15 cellular contexts compared by ENCODE assay signal in genomic region chr2:240589850-240590525, GRCh38. TPM values are rescaled to one million over a fixed set of nuclear protein-coding genes. Genes with fewer than 3 reads are reported as not detected.
DNase-seq lines count a peak whose midpoint lies in the region; ATAC-seq, FAIRE-seq and TF ChIP-seq lines count a peak whose summit lies in the region.
"Had no signal": no experiment of that assay in that cellular context is flagged by ENCODE, and none has a peak within 500 bp of the region (broad histone marks: within the 10 kb centered on the region; RNA-seq: fewer than 3 reads in every experiment).

No MANE protein-coding gene starts in this region.

- TF ChIP-seq CTCF in right lobe of liver (IDR thresholded peaks at IDR 0.05) (no peak), HepG2 (CRISPR knock-in tag; IDR thresholded peaks at IDR 0.05) (no peak), ovary (IDR thresholded peaks at IDR 0.05) (no peak)

- H3K9me3 ChIP-seq in right lobe of liver, result no peaks in the 10 kb centered on the region
- no peaks in the 10 kb centered on the region for H3K9me3 ChIP-seq in HepG2 (ENCODE audit: low read length)
- H3K9me3 ChIP-seq in ovary, result no peaks in the 10 kb centered on the region
- H3K9me3 ChIP-seq in aorta (ENCODE audit: control insufficient read depth, low read length), result no peaks in the 10 kb centered on the region

- in situ Hi-C loops in HepG2 (cut with HindIII; ENCODE audit: extremely low pct_ligation_motif_present, low pct_unique_long_range_greater_than_20kb), result no loop called here

- no peak for TF ChIP-seq EP300 in HepG2 (IDR thresholded peaks at IDR 0.05; ENCODE audit: low read depth in 2 of 2, low read length in 2 of 2)
- no peak for TF ChIP-seq EP300 in HepG2 (CRISPR knock-in tag; IDR thresholded peaks at IDR 0.05; ENCODE audit: borderline replicate concordance)
- TF ChIP-seq EP300 in ovary (IDR thresholded peaks at IDR 0.05), result no peak

- no peak for FAIRE-seq in HepG2 (lab: Jason Lieb, UNC)

- no peak overlapping the region for H3K4me3 ChIP-seq in right lobe of liver
- no peak overlapping the region for H3K4me3 ChIP-seq in HepG2 (replicated peaks in 1 of 3; ENCODE audit: insufficient read depth in 1 of 3, low read depth in 2 of 3, low read length in 3 of 3)
- H3K4me3 ChIP-seq in ovary, result no peak overlapping the region
- H3K4me3 ChIP-seq in aorta (ENCODE audit: low read length in 2 of 2), result no peak overlapping the region
- H3K4me3 ChIP-seq: GM23338 had no signal

- H3K4me2 ChIP-seq in HepG2 (ENCODE audit: low read depth, low read length), result no peak overlapping the region
- H3K4me2 ChIP-seq: GM23338, KMS-11 had no signal

- H3K9ac ChIP-seq in HepG2 (ENCODE audit: insufficient read depth, low read depth, low read length), result no peak overlapping the region
- H3K9ac ChIP-seq: KMS-11 had no signal

- H3K36me3 ChIP-seq in right lobe of liver (peaks cover 0 to 5% (median under 1%) of the 10 kb centered on the region in 4 donors), HepG2 (replicated peaks in 1 of 2; ENCODE audit: control insufficient read depth in 1 of 2, insufficient read depth in 2 of 2, low read length in 2 of 2) (peaks cover 20 to 36% of the 10 kb centered on the region in 2 experiments), ovary (no peaks in the 10 kb centered on the region), aorta (ENCODE audit: control insufficient read depth in 1 of 2, insufficient read depth in 2 of 2, low read length in 1 of 2) (no peaks in the 10 kb centered on the region)

- no peak for TF ChIP-seq RAD21 in HepG2 (CRISPR knock-in tag; IDR thresholded peaks at IDR 0.05)

- H3K4me1 ChIP-seq in right lobe of liver (peaks cover 0 to 23% (median 6%) of the 10 kb centered on the region in 4 donors), HepG2 (ENCODE audit: insufficient read depth, low read length) (peaks cover 25% of the 10 kb centered on the region), ovary (ENCODE audit: insufficient read depth) (peaks cover 15% of the 10 kb centered on the region), aorta (ENCODE audit: control insufficient read depth in 1 of 2, insufficient read depth in 2 of 2, low read length in 2 of 2) (no peaks in the 10 kb centered on the region)

- H3K79me2 ChIP-seq in HepG2 (ENCODE audit: insufficient read depth, low read length), result peaks cover 43% of the 10 kb centered on the region

- ATAC-seq in right lobe of liver, result no peak
- no peak for ATAC-seq in HepG2
- no peak for ATAC-seq in aorta (ENCODE audit: low FRiP score)
- no peak for ATAC-seq in HG02981 (IDR thresholded peaks at IDR 0.05; ENCODE audit: unreplicated experiment)
- ATAC-seq in GM21515 (IDR thresholded peaks at IDR 0.05; ENCODE audit: unreplicated experiment), result no peak
- no peak for ATAC-seq in GM18867 (IDR thresholded peaks at IDR 0.05; ENCODE audit: unreplicated experiment)
- ATAC-seq: GM23338 had no signal

- H4K20me1 ChIP-seq in HepG2 (ENCODE audit: insufficient read depth, low read length), result peaks cover 14% of the 10 kb centered on the region; the same call in 1 of the 2 replicates

- WGBS in right lobe of liver (ENCODE audit: insufficient coverage, low coverage, low lambda C conversion rate, missing lambda C conversion rate), result 66% methylated on average over 9 of the region's 16 CpGs
- 89% methylated on average over 15 of the region's 16 CpGs for WGBS in HepG2 (ENCODE audit: low lambda C conversion rate)
- 82 to 86% (median 83%) methylated on average over 16 of the region's 16 CpGs for WGBS in ovary, 3 donors
- WGBS in aorta, 2 donors, result 79% methylated on average over 16 of the region's 16 CpGs

- DNase-seq in right lobe of liver (peak; percentile 19 to 66 (median 25)), HepG2 (ENCODE audit: low spot score) (no peak), left kidney (ENCODE audit: low read depth, low spot score) (peak; percentile 20), ovary (peak in 3 of 5 donors; percentile 11 to 27 (median 18)), aorta (peak; percentile 19 to 61)
- DNase-seq: Calu3, NCI-H1048, NCI-H1694, NCI-H510A treated with DMSO at 0.1 percent for 48 hours, SHP77 treated with DMSO at 0.1 percent for 48 hours had no signal

- POLR2A ChIA-PET in HepG2 (lab: Yijun Ruan, JAX), result interaction anchor here (5.6 to 6.0 kb wide), 3 partner anchors 15 to 30 kb away, joined by 86 to 149 read pairs (median 147); partner anchors contain the start of genes ANKMY1, DUSP28 and RNPEPL1

- intact Hi-C loops in right lobe of liver (cut with DNase I) (no loop called here), HepG2 (cut with micrococcal nuclease; ENCODE audit: unreplicated experiment) (no loop called here), ovary (cut with DNase I) (no loop called here), aorta (cut with DNase I) (no loop called here)

- H3K27ac ChIP-seq in right lobe of liver (no peak overlapping the region), HepG2 (ENCODE audit: extremely low read length, insufficient read depth, low read length) (no peak overlapping the region), ovary (no peak overlapping the region), aorta (ENCODE audit: low read depth in 1 of 2, low read length in 2 of 2) (no peak overlapping the region)
- H3K27ac ChIP-seq: KMS-11 had no signal

- H3K27me3 ChIP-seq in right lobe of liver (no peaks in the 10 kb centered on the region), HepG2 (ENCODE audit: control insufficient read depth in 1 of 2, insufficient read depth in 2 of 2, low read length in 2 of 2) (peaks cover 0 to 4% of the 10 kb centered on the region in 2 experiments; a peak in 1 of 5 replicates), ovary (no peaks in the 10 kb centered on the region), aorta (ENCODE audit: control insufficient read depth in 1 of 2, insufficient read depth in 2 of 2, low read length in 1 of 2) (no peaks in the 10 kb centered on the region)

- CTCF ChIA-PET in HepG2 (lab: Yijun Ruan, JAX; ENCODE audit: low intra/inter-chr PET ratio, low total read pairs), result no interaction called here

- TF ChIP-seq POLR2A in right lobe of liver (IDR thresholded peaks at IDR 0.05) (no peak), HepG2 (IDR thresholded peaks at IDR 0.05; ENCODE audit: insufficient read depth in 1 of 2, low read depth in 2 of 2, low read length in 2 of 2) (no peak), ovary (IDR thresholded peaks at IDR 0.05) (no peak)

- BruUV-seq in HepG2 (replicated peaks; lab: Mats Ljungman, UMichigan), result no TSS peak

- H2AFZ ChIP-seq in HepG2 (ENCODE audit: low read length), result no peak overlapping the region
- H2AFZ ChIP-seq: GM23338 had no signal

RNA-seq across cellular contexts. Expression of gene CAPN10, which starts 3.5 kb away (rescaled TPM):
- total RNA-seq in right lobe of liver (10 to 100 TPM in 2 of 6 experiments, 1 to 10 TPM in 4; 7.2 to 13.8 (median 9.1) TPM), HepG2 (2016; rRNA removed; fragmentation: Illumina TruSeq; extraction: Trizol) (16.5 and 32.4 TPM in 2 replicates), ovary (10 to 100 TPM; 15.5 to 34.3 (median 26.8) TPM), aorta (10 to 100 TPM; 23.7 to 35.5 TPM)
- total RNA-seq in HepG2 (2016; cell fraction: cytosol; rRNA removed; fragmentation: Illumina TruSeq; extraction: Trizol; ENCODE audit: low read depth), result 18.3 and 20.3 TPM in 2 replicates
- 16.1 and 35.0 TPM in 2 replicates for total RNA-seq in HepG2 (2016; cell fraction: insoluble cytoplasmic fraction; rRNA removed; fragmentation: Illumina TruSeq; extraction: Trizol)
- total RNA-seq in HepG2 (2016; cell fraction: membrane; rRNA removed; fragmentation: Illumina TruSeq; extraction: Trizol), result 28.2 and 28.4 TPM in 2 replicates
- total RNA-seq in HepG2 (2016; cell fraction: nucleus; rRNA removed; fragmentation: Illumina TruSeq; extraction: Trizol), result 26.3 and 36.2 TPM in 2 replicates
- polyA plus RNA-seq in HepG2 (2011; rRNA removed) (27.6 and 40.7 TPM in 2 replicates), ovary (10 to 100 TPM in 1 of 2 donors, 1 to 10 TPM in 1; 2.2 to 21.7 TPM), aorta (10 to 100 TPM; 12.6 to 66.9 TPM)
- 15.8 and 24.7 TPM in 2 replicates for polyA plus RNA-seq in HepG2 (2011; cell fraction: cytosol; rRNA removed)
- 157 and 173 TPM in 2 replicates for polyA plus RNA-seq in HepG2 (2011; cell fraction: nucleus; rRNA removed)
- polyA plus RNA-seq in HepG2 (2012), result 24.4 and 27.6 TPM in 2 replicates
- polyA plus RNA-seq in HepG2 (2016; cell fraction: cytosol; fragmentation: Illumina TruSeq; extraction: Trizol; ENCODE audit: low read depth), result 9.1 and 9.4 TPM in 2 replicates
- 17.4 and 18.2 TPM in 2 replicates for polyA plus RNA-seq in HepG2 (2016; cell fraction: insoluble cytoplasmic fraction; fragmentation: Illumina TruSeq; extraction: Trizol; ENCODE audit: low read depth)
- polyA plus RNA-seq in HepG2 (2016; cell fraction: membrane; fragmentation: Illumina TruSeq; extraction: Trizol; ENCODE audit: low read depth), result 15.5 and 17.2 TPM in 2 replicates
- 59.4 and 61.4 TPM in 2 replicates for polyA plus RNA-seq in HepG2 (2016; cell fraction: nucleus; fragmentation: Illumina TruSeq; extraction: Trizol; ENCODE audit: insufficient read depth, low read depth)
- polyA minus RNA-seq in HepG2 (2011; rRNA and poly(A)+ RNA removed; ENCODE audit: low replicate concordance), result 11.2 and 33.8 TPM in 2 replicates
- polyA minus RNA-seq in HepG2 (2011; cell fraction: cytosol; rRNA and poly(A)+ RNA removed), result 10.8 TPM in 2 replicates
- 50.0 and 57.6 TPM in 2 replicates for polyA minus RNA-seq in HepG2 (2011; cell fraction: nucleus; rRNA and poly(A)+ RNA removed)

RNA-seq across cellular contexts. Expression of gene RNPEPL1, which starts 21.7 kb away (rescaled TPM):
- total RNA-seq in right lobe of liver (100 to 1,000 TPM in 1 of 6 experiments, 10 to 100 TPM in 5; 24.7 to 105 (median 31.0) TPM), HepG2 (2016; rRNA removed; fragmentation: Illumina TruSeq; extraction: Trizol) (13.0 and 27.6 TPM in 2 replicates), ovary (10 to 100 TPM; 15.1 to 25.2 (median 23.2) TPM), aorta (10 to 100 TPM; 42.9 to 46.9 TPM)
- total RNA-seq in HepG2 (2016; cell fraction: cytosol; rRNA removed; fragmentation: Illumina TruSeq; extraction: Trizol; ENCODE audit: low read depth), result 21.9 and 24.8 TPM in 2 replicates
- total RNA-seq in HepG2 (2016; cell fraction: insoluble cytoplasmic fraction; rRNA removed; fragmentation: Illumina TruSeq; extraction: Trizol), result 12.9 and 23.2 TPM in 2 replicates
- 50.1 and 53.8 TPM in 2 replicates for total RNA-seq in HepG2 (2016; cell fraction: membrane; rRNA removed; fragmentation: Illumina TruSeq; extraction: Trizol)
- total RNA-seq in HepG2 (2016; cell fraction: nucleus; rRNA removed; fragmentation: Illumina TruSeq; extraction: Trizol), result 17.5 and 21.9 TPM in 2 replicates
- polyA plus RNA-seq in HepG2 (2011; rRNA removed) (18.0 and 28.8 TPM in 2 replicates), ovary (10 to 100 TPM in 1 of 2 donors, 1 to 10 TPM in 1; 3.5 to 27.3 TPM), aorta (100 to 1,000 TPM in 1 of 2 donors, 10 to 100 TPM in 1; 48.2 to 108 TPM)
- polyA plus RNA-seq in HepG2 (2011; cell fraction: cytosol; rRNA removed), result 20.3 and 26.3 TPM in 2 replicates
- 94.3 and 114 TPM in 2 replicates for polyA plus RNA-seq in HepG2 (2011; cell fraction: nucleus; rRNA removed)
- 37.2 and 56.3 TPM in 2 replicates for polyA plus RNA-seq in HepG2 (2012)
- polyA plus RNA-seq in HepG2 (2016; cell fraction: cytosol; fragmentation: Illumina TruSeq; extraction: Trizol; ENCODE audit: low read depth), result 43.4 and 46.1 TPM in 2 replicates
- polyA plus RNA-seq in HepG2 (2016; cell fraction: insoluble cytoplasmic fraction; fragmentation: Illumina TruSeq; extraction: Trizol; ENCODE audit: low read depth), result 40.1 and 49.6 TPM in 2 replicates
- polyA plus RNA-seq in HepG2 (2016; cell fraction: membrane; fragmentation: Illumina TruSeq; extraction: Trizol; ENCODE audit: low read depth), result 85.0 and 102 TPM in 2 replicates
- 57.9 and 59.3 TPM in 2 replicates for polyA plus RNA-seq in HepG2 (2016; cell fraction: nucleus; fragmentation: Illumina TruSeq; extraction: Trizol; ENCODE audit: insufficient read depth, low read depth)
- polyA minus RNA-seq in HepG2 (2011; rRNA and poly(A)+ RNA removed; ENCODE audit: low replicate concordance), result 15.3 and 64.5 TPM in 2 replicates
- polyA minus RNA-seq in HepG2 (2011; cell fraction: cytosol; rRNA and poly(A)+ RNA removed), result 55.0 and 57.6 TPM in 2 replicates
- polyA minus RNA-seq in HepG2 (2011; cell fraction: nucleus; rRNA and poly(A)+ RNA removed), result 18.6 and 21.0 TPM in 2 replicates

RNA-seq across cellular contexts. Expression of gene DUSP28, which starts 29.8 kb away (rescaled TPM):
- total RNA-seq in right lobe of liver (1 to 10 TPM; 1.3 to 3.5 (median 2.1) TPM), HepG2 (2016; rRNA removed; fragmentation: Illumina TruSeq; extraction: Trizol) (2.5 and 5.2 TPM in 2 replicates), ovary (1 to 10 TPM; 2.7 to 9.9 (median 4.3) TPM), aorta (1 to 10 TPM; 2.1 to 3.4 TPM)
- 4.5 and 4.9 TPM in 2 replicates for total RNA-seq in HepG2 (2016; cell fraction: cytosol; rRNA removed; fragmentation: Illumina TruSeq; extraction: Trizol; ENCODE audit: low read depth)
- total RNA-seq in HepG2 (2016; cell fraction: insoluble cytoplasmic fraction; rRNA removed; fragmentation: Illumina TruSeq; extraction: Trizol), result 2.9 and 5.6 TPM in 2 replicates
- total RNA-seq in HepG2 (2016; cell fraction: membrane; rRNA removed; fragmentation: Illumina TruSeq; extraction: Trizol), result 6.2 and 6.3 TPM in 2 replicates
- 7.1 TPM in 2 replicates for total RNA-seq in HepG2 (2016; cell fraction: nucleus; rRNA removed; fragmentation: Illumina TruSeq; extraction: Trizol)
- polyA plus RNA-seq in HepG2 (2011; rRNA removed) (6.7 and 8.6 TPM in 2 replicates), ovary (1 to 10 TPM; 4.0 to 5.3 TPM), aorta (1 to 10 TPM; 3.0 to 5.0 TPM)
- polyA plus RNA-seq in HepG2 (2011; cell fraction: cytosol; rRNA removed), result 3.4 and 4.1 TPM in 2 replicates
- polyA plus RNA-seq in HepG2 (2011; cell fraction: nucleus; rRNA removed), result 6.6 and 6.7 TPM in 2 replicates
- polyA plus RNA-seq in HepG2 (2012), result 5.4 and 6.8 TPM in 2 replicates
- 4.9 and 6.2 TPM in 2 replicates for polyA plus RNA-seq in HepG2 (2016; cell fraction: cytosol; fragmentation: Illumina TruSeq; extraction: Trizol; ENCODE audit: low read depth)
- 3.9 and 4.1 TPM in 2 replicates for polyA plus RNA-seq in HepG2 (2016; cell fraction: insoluble cytoplasmic fraction; fragmentation: Illumina TruSeq; extraction: Trizol; ENCODE audit: low read depth)
- polyA plus RNA-seq in HepG2 (2016; cell fraction: membrane; fragmentation: Illumina TruSeq; extraction: Trizol; ENCODE audit: low read depth), result 5.5 and 7.1 TPM in 2 replicates
- polyA plus RNA-seq in HepG2 (2016; cell fraction: nucleus; fragmentation: Illumina TruSeq; extraction: Trizol; ENCODE audit: insufficient read depth, low read depth), result 11.1 and 15.5 TPM in 2 replicates
- polyA minus RNA-seq in HepG2 (2011; rRNA and poly(A)+ RNA removed; ENCODE audit: low replicate concordance), result 2.8 and 4.2 TPM in 2 replicates
- 1.7 and 2.2 TPM in 2 replicates for polyA minus RNA-seq in HepG2 (2011; cell fraction: cytosol; rRNA and poly(A)+ RNA removed)
- polyA minus RNA-seq in HepG2 (2011; cell fraction: nucleus; rRNA and poly(A)+ RNA removed), result 11.5 and 12.3 TPM in 2 replicates

RNA-seq across cellular contexts. Expression of gene ANKMY1, which starts 32.2 kb away (rescaled TPM):
- total RNA-seq in right lobe of liver (10 to 100 TPM in 1 of 6 experiments, 1 to 10 TPM in 5; 6.6 to 11.0 (median 9.0) TPM), HepG2 (2016; rRNA removed; fragmentation: Illumina TruSeq; extraction: Trizol) (7.3 and 11.7 TPM in 2 replicates), ovary (10 to 100 TPM; 13.7 to 24.2 (median 21.6) TPM), aorta (10 to 100 TPM; 10.4 to 22.0 TPM)
- 9.7 and 12.6 TPM in 2 replicates for total RNA-seq in HepG2 (2016; cell fraction: cytosol; rRNA removed; fragmentation: Illumina TruSeq; extraction: Trizol; ENCODE audit: low read depth)
- total RNA-seq in HepG2 (2016; cell fraction: insoluble cytoplasmic fraction; rRNA removed; fragmentation: Illumina TruSeq; extraction: Trizol), result 8.8 and 12.4 TPM in 2 replicates
- total RNA-seq in HepG2 (2016; cell fraction: membrane; rRNA removed; fragmentation: Illumina TruSeq; extraction: Trizol), result 10.6 and 11.9 TPM in 2 replicates
- 23.2 and 30.1 TPM in 2 replicates for total RNA-seq in HepG2 (2016; cell fraction: nucleus; rRNA removed; fragmentation: Illumina TruSeq; extraction: Trizol)
- polyA plus RNA-seq in HepG2 (2011; rRNA removed) (18.8 and 20.5 TPM in 2 replicates), ovary (10 to 100 TPM; 11.5 to 13.8 TPM), aorta (1 to 10 TPM; 6.2 to 6.6 TPM)
- polyA plus RNA-seq in HepG2 (2011; cell fraction: cytosol; rRNA removed), result 11.7 and 12.1 TPM in 2 replicates
- polyA plus RNA-seq in HepG2 (2011; cell fraction: nucleus; rRNA removed), result 55.1 and 66.4 TPM in 2 replicates
- polyA plus RNA-seq in HepG2 (2012), result 8.0 and 8.9 TPM in 2 replicates
- polyA plus RNA-seq in HepG2 (2016; cell fraction: cytosol; fragmentation: Illumina TruSeq; extraction: Trizol; ENCODE audit: low read depth), result 2.6 and 3.4 TPM in 2 replicates
- polyA plus RNA-seq in HepG2 (2016; cell fraction: insoluble cytoplasmic fraction; fragmentation: Illumina TruSeq; extraction: Trizol; ENCODE audit: low read depth), result 7.8 and 8.8 TPM in 2 replicates
- 4.9 and 6.3 TPM in 2 replicates for polyA plus RNA-seq in HepG2 (2016; cell fraction: membrane; fragmentation: Illumina TruSeq; extraction: Trizol; ENCODE audit: low read depth)
- 30.4 and 35.4 TPM in 2 replicates for polyA plus RNA-seq in HepG2 (2016; cell fraction: nucleus; fragmentation: Illumina TruSeq; extraction: Trizol; ENCODE audit: insufficient read depth, low read depth)
- 41.3 and 43.1 TPM in 2 replicates for polyA minus RNA-seq in HepG2 (2011; rRNA and poly(A)+ RNA removed; ENCODE audit: low replicate concordance)
- 6.0 and 6.9 TPM in 2 replicates for polyA minus RNA-seq in HepG2 (2011; cell fraction: cytosol; rRNA and poly(A)+ RNA removed)
- polyA minus RNA-seq in HepG2 (2011; cell fraction: nucleus; rRNA and poly(A)+ RNA removed), result 52.8 and 56.1 TPM in 2 replicates

RNA-seq across cellular contexts. Expression of gene GPR35, which starts 35.3 kb away (rescaled TPM):
- total RNA-seq in right lobe of liver (1 to 10 TPM in 2 of 6 experiments, under 1 TPM in 4; 0.11 to 1.2 (median 0.72) TPM), HepG2 (2016; rRNA removed; fragmentation: Illumina TruSeq; extraction: Trizol) (21.6 and 27.1 TPM in 2 replicates), ovary (1 to 10 TPM; 2.1 to 4.2 (median 2.5) TPM), aorta (1 to 10 TPM; 2.1 to 3.9 TPM)
- total RNA-seq in HepG2 (2016; cell fraction: cytosol; rRNA removed; fragmentation: Illumina TruSeq; extraction: Trizol; ENCODE audit: low read depth), result 10.2 and 10.8 TPM in 2 replicates
- 21.3 and 26.9 TPM in 2 replicates for total RNA-seq in HepG2 (2016; cell fraction: insoluble cytoplasmic fraction; rRNA removed; fragmentation: Illumina TruSeq; extraction: Trizol)
- total RNA-seq in HepG2 (2016; cell fraction: membrane; rRNA removed; fragmentation: Illumina TruSeq; extraction: Trizol), result 25.5 and 33.7 TPM in 2 replicates
- total RNA-seq in HepG2 (2016; cell fraction: nucleus; rRNA removed; fragmentation: Illumina TruSeq; extraction: Trizol), result 19.4 and 20.1 TPM in 2 replicates
- polyA plus RNA-seq in HepG2 (2011; rRNA removed) (44.2 and 60.8 TPM in 2 replicates), ovary (1 to 10 TPM in 1 of 2 donors, under 1 TPM in 1; 0.27 to 2.2 TPM), aorta (10 to 100 TPM; 10.1 to 14.5 TPM)
- 37.9 and 80.2 TPM in 2 replicates for polyA plus RNA-seq in HepG2 (2011; cell fraction: cytosol; rRNA removed)
- 150 and 165 TPM in 2 replicates for polyA plus RNA-seq in HepG2 (2011; cell fraction: nucleus; rRNA removed)
- 34.0 and 39.9 TPM in 2 replicates for polyA plus RNA-seq in HepG2 (2012)
- 6.5 and 7.6 TPM in 2 replicates for polyA plus RNA-seq in HepG2 (2016; cell fraction: cytosol; fragmentation: Illumina TruSeq; extraction: Trizol; ENCODE audit: low read depth)
- polyA plus RNA-seq in HepG2 (2016; cell fraction: insoluble cytoplasmic fraction; fragmentation: Illumina TruSeq; extraction: Trizol; ENCODE audit: low read depth), result 14.4 and 15.8 TPM in 2 replicates
- 17.8 and 17.9 TPM in 2 replicates for polyA plus RNA-seq in HepG2 (2016; cell fraction: membrane; fragmentation: Illumina TruSeq; extraction: Trizol; ENCODE audit: low read depth)
- polyA plus RNA-seq in HepG2 (2016; cell fraction: nucleus; fragmentation: Illumina TruSeq; extraction: Trizol; ENCODE audit: insufficient read depth, low read depth), result 29.6 and 37.8 TPM in 2 replicates
- 0.14 and 219 TPM in 2 replicates for polyA minus RNA-seq in HepG2 (2011; rRNA and poly(A)+ RNA removed; ENCODE audit: low replicate concordance)
- 44.3 and 46.7 TPM in 2 replicates for polyA minus RNA-seq in HepG2 (2011; cell fraction: cytosol; rRNA and poly(A)+ RNA removed)
- 30.9 and 33.3 TPM in 2 replicates for polyA minus RNA-seq in HepG2 (2011; cell fraction: nucleus; rRNA and poly(A)+ RNA removed)
- total RNA-seq: GM23338 had no signal
- polyA plus RNA-seq: GM23338 had no signal
